In the genomic region with DNA sequence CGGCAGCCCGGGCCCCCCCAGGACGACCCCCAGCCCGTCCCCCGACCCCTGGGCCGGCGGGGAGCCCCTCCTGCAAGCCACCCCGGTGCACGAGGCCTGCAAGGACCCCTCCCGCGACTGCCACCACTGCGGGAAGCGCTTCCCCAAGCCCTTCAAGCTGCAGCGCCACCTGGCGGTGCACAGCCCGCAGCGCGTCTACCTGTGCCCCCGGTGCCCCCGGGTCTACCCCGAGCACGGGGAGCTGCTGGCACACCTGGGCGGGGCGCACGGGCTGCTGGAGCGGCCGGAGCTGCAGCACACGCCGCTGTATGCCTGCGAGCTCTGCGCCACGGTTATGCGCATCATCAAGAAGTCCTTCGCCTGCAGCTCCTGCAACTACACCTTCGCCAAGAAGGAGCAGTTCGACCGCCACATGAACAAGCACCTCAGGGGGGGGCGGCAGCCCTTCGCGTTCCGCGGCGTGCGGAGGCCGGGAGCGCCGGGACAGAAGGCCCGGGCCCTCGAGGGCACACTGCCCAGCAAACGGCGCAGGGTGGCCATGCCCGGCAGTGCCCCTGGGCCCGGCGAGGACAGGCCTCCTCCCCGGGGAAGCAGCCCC, we compare ENCODE assay signal across 1 cellular context.
TF ChIP-seq lines count a peak whose summit lies in the region.

No MANE protein-coding gene starts in this region.

TF ChIP-seq in HepG2, 621 proteins besides CTCF, POLR2A, EP300 and RAD21 (continued from another document):
- TF ChIP-seq, protein P1, sequence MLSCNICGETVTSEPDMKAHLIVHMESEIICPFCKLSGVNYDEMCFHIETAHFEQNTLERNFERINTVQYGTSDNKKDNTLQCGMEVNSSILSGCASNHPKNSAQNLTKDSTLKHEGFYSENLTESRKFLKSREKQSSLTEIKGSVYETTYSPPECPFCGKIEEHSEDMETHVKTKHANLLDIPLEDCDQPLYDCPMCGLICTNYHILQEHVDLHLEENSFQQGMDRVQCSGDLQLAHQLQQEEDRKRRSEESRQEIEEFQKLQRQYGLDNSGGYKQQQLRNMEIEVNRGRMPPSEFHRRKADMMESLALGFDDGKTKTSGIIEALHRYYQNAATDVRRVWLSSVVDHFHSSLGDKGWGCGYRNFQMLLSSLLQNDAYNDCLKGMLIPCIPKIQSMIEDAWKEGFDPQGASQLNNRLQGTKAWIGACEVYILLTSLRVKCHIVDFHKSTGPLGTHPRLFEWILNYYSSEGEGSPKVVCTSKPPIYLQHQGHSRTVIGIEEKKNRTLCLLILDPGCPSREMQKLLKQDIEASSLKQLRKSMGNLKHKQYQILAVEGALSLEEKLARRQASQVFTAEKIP (CRISPR knock-in tag; IDR thresholded peaks at IDR 0.05; ENCODE audit: borderline replicate concordance) = no peak
- TF ChIP-seq, protein P2, sequence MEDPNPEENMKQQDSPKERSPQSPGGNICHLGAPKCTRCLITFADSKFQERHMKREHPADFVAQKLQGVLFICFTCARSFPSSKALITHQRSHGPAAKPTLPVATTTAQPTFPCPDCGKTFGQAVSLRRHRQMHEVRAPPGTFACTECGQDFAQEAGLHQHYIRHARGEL (CRISPR knock-in tag; IDR thresholded peaks at IDR 0.05) = 0 out of 2 replicates have a peak, but pooled peaks have one; percentile 47
- TF ChIP-seq, protein P3, sequence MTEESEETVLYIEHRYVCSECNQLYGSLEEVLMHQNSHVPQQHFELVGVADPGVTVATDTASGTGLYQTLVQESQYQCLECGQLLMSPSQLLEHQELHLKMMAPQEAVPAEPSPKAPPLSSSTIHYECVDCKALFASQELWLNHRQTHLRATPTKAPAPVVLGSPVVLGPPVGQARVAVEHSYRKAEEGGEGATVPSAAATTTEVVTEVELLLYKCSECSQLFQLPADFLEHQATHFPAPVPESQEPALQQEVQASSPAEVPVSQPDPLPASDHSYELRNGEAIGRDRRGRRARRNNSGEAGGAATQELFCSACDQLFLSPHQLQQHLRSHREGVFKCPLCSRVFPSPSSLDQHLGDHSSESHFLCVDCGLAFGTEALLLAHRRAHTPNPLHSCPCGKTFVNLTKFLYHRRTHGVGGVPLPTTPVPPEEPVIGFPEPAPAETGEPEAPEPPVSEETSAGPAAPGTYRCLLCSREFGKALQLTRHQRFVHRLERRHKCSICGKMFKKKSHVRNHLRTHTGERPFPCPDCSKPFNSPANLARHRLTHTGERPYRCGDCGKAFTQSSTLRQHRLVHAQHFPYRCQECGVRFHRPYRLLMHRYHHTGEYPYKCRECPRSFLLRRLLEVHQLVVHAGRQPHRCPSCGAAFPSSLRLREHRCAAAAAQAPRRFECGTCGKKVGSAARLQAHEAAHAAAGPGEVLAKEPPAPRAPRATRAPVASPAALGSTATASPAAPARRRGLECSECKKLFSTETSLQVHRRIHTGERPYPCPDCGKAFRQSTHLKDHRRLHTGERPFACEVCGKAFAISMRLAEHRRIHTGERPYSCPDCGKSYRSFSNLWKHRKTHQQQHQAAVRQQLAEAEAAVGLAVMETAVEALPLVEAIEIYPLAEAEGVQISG (CRISPR knock-in tag; IDR thresholded peaks at IDR 0.05) = peak; percentile 79
- TF ChIP-seq POLR2G (IDR thresholded peaks at IDR 0.05; ENCODE audit: low read depth, low read length) = no peak
- TF ChIP-seq ZNF607 (CRISPR knock-in tag; IDR thresholded peaks at IDR 0.05; ENCODE audit: borderline replicate concordance) = 0 out of 2 replicates have a peak, but pooled peaks have one; percentile 39
- 0 out of 2 replicates have a peak, but pooled peaks have one; percentile 20 for TF ChIP-seq THAP11 (CRISPR knock-in tag; IDR thresholded peaks at IDR 0.05)
- TF ChIP-seq KLF13 (CRISPR knock-in tag; IDR thresholded peaks at IDR 0.05) = no peak
- peak; percentile 60; the same call in 1 of the 2 replicates for TF ChIP-seq KDM4B (CRISPR knock-in tag; IDR thresholded peaks at IDR 0.05)
- TF ChIP-seq ZSCAN12 (CRISPR knock-in tag; IDR thresholded peaks at IDR 0.05) = no peak
- TF ChIP-seq MXD4 (CRISPR knock-in tag; IDR thresholded peaks at IDR 0.05) = 0 out of 2 replicates have a peak, but pooled peaks have one; percentile 49
- TF ChIP-seq STAG1 (CRISPR knock-in tag; IDR thresholded peaks at IDR 0.05) = peak; percentile 91
- TF ChIP-seq SMC3 (IDR thresholded peaks at IDR 0.05; ENCODE audit: low read length) = peak; percentile 41; the same call in 1 of the 2 replicates
- no peak for TF ChIP-seq ZNF562 (CRISPR knock-in tag; IDR thresholded peaks at IDR 0.05; ENCODE audit: borderline replicate concordance)
- peak; percentile 60; the same call in 1 of the 2 replicates for TF ChIP-seq KDM2A (CRISPR knock-in tag; IDR thresholded peaks at IDR 0.05; ENCODE audit: borderline replicate concordance, low read depth)
- TF ChIP-seq CBFB (CRISPR knock-in tag; IDR thresholded peaks at IDR 0.05) = 0 out of 2 replicates have a peak, but pooled peaks have one; percentile 32
- TF ChIP-seq MAFG (CRISPR knock-in tag; IDR thresholded peaks at IDR 0.05) = 0 out of 2 replicates have a peak, but pooled peaks have one; percentile 24
- TF ChIP-seq ZNF432 (CRISPR knock-in tag; IDR thresholded peaks at IDR 0.05; ENCODE audit: borderline replicate concordance) = no peak
- TF ChIP-seq SALL1 (CRISPR knock-in tag; IDR thresholded peaks at IDR 0.05) = peak; percentile 32; the same call in 1 of the 2 replicates
